Comparison of ENCODE assay signal across 24 cellular contexts in the genomic region with DNA sequence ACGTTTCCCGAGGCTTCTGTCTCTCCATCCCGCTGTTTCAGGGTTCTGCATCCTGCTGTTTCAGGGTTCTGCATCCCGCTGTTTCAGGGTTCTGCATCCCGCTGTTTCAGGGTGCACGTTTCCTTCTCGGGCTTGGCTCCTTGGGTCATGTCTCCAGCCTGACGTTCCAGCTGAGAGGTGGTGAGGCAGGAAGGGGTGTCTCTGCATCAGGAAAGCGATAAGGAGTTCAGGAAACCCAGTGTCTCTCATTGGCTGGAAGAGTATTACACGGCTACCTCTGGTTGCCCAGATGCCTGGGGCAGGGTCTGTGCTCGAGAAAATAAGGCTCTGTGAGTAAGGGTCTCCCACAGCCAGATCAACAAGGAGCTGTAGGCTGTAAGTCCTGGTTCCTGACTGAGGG.
"Had no signal": no experiment of that assay in that cellular context is flagged by ENCODE, and none has a peak within 500 bp of the region (broad histone marks: within the 10 kb centered on the region; RNA-seq: fewer than 3 reads in every experiment).

No MANE protein-coding gene starts in this region.

- FAIRE-seq: astrocyte, kidney, small intestine had no signal

- ATAC-seq: activated naive CD4-positive, alpha-beta T cell treated with anti-CD3 and anti-CD28 coated beads, Interleukin-2, amount 50 U/mL, for 72 hours; left lung; naive thymus-derived CD8-positive, alpha-beta T cell; psoas muscle had no signal

- DNase-seq: activated CD4-positive, alpha-beta T cell treated with anti-CD3 and anti-CD28 coated beads for 1 hour; activated gamma-delta T cell treated with Interleukin-2 at 50 U/mL for 16 hours; adrenal gland; effector memory CD4-positive, alpha-beta T cell; foreskin fibroblast; kidney; left lung; mesenchymal stem cell; naive thymus-derived CD8-positive, alpha-beta T cell; ovary; psoas muscle; right lobe of liver; small intestine; stimulated activated CD4-positive, alpha-beta T cell treated with anti-CD3 and anti-CD28 coated beads, Interleukin-4, amount 100 ng/mL, for 24 hours; stimulated activated naive CD4-positive, alpha-beta T cell; SW 1271; T-helper 2 cell; thyroid gland; uterus; WERI-Rb-1 had no signal

- H3K36me3 ChIP-seq: adrenal gland, breast epithelium, left lung, ovary, right lobe of liver, thyroid gland, uterus, WERI-Rb-1 had no signal

- H3K27ac ChIP-seq: breast epithelium, ovary, psoas muscle, right lobe of liver, thyroid gland, WERI-Rb-1 had no signal

- H3K9me3 Mint-ChIP-seq: activated naive CD4-positive, alpha-beta T cell treated with anti-CD3 and anti-CD28 coated beads, Interleukin-2, amount 50 U/mL, for 72 hours; activated T-helper 1 cell treated with anti-CD3 and anti-CD28 coated beads, Interleukin-12 subunit alpha, Interleukin-12 subunit beta, Interleukin-2, Interleukin-4 antibody, amounts not matched to agents 30 ng/mL and 10 ng/mL and 1 ng/mL, durations not matched to agents 14 hours and 24 hours and 36 hours; naive thymus-derived CD8-positive, alpha-beta T cell had no signal

- H3K27me3 ChIP-seq: adrenal gland, breast epithelium, left lung, ovary, right lobe of liver, thyroid gland, uterus had no signal

- H3K4me1 ChIP-seq: breast epithelium, right lobe of liver had no signal

- H3K36me3 Mint-ChIP-seq: activated naive CD4-positive, alpha-beta T cell treated with anti-CD3 and anti-CD28 coated beads, Interleukin-2, amount 50 U/mL, for 72 hours had no signal

- H3K27ac Mint-ChIP-seq: activated T-helper 1 cell treated with anti-CD3 and anti-CD28 coated beads, Interleukin-12 subunit alpha, Interleukin-12 subunit beta, Interleukin-2, Interleukin-4 antibody, amounts not matched to agents 30 ng/mL and 10 ng/mL and 1 ng/mL, durations not matched to agents 14 hours and 24 hours and 36 hours had no signal

- H3K4me3 Mint-ChIP-seq: activated T-helper 1 cell treated with anti-CD3 and anti-CD28 coated beads, Interleukin-12 subunit alpha, Interleukin-12 subunit beta, Interleukin-2, Interleukin-4 antibody, amounts not matched to agents 30 ng/mL and 10 ng/mL and 1 ng/mL, durations not matched to agents 14 hours and 24 hours and 36 hours had no signal

- H3K9me3 ChIP-seq: adrenal gland, breast epithelium, left lung, ovary, psoas muscle, right lobe of liver, thyroid gland, uterus had no signal

- H3K4me3 ChIP-seq: adrenal gland, breast epithelium, left lung, ovary, psoas muscle, right lobe of liver, thyroid gland, uterus had no signal

- H3K27me3 Mint-ChIP-seq: naive thymus-derived CD8-positive, alpha-beta T cell had no signal
